In genomic region chr9:98302938-98303337, GRCh38 we compare ENCODE assay signal across 1 cellular context.
TF ChIP-seq lines count a peak whose summit lies in the region.

No MANE protein-coding gene starts in this region.

TF ChIP-seq in K562, 482 proteins besides CTCF, POLR2A, EP300 and RAD21 (continued from another document):
- TF ChIP-seq ZFP91 (CRISPR knock-in tag; IDR thresholded peaks at IDR 0.05) (no peak), MECOM (CRISPR knock-in tag; IDR thresholded peaks at IDR 0.05) (no peak), ZNF740 (CRISPR knock-in tag; IDR thresholded peaks at IDR 0.05) (no peak), ZNF740 (tag; IDR thresholded peaks at IDR 0.05) (no peak), ZBTB43 (CRISPR knock-in tag; IDR thresholded peaks at IDR 0.05) (no peak), HEY1 (CRISPR knock-in tag; IDR thresholded peaks at IDR 0.05; ENCODE audit: borderline replicate concordance) (no peak), SMARCB1 (IDR thresholded peaks at IDR 0.05; ENCODE audit: insufficient read length, low read depth) (no peak), PHTF2 (CRISPR knock-in tag; IDR thresholded peaks at IDR 0.05) (no peak), IRF1 (CRISPR knock-in tag; IDR thresholded peaks at IDR 0.05; ENCODE audit: borderline replicate concordance) (no peak), ZNF277 (CRISPR knock-in tag; IDR thresholded peaks at IDR 0.05; ENCODE audit: borderline replicate concordance) (no peak), NR4A1 (CRISPR knock-in tag; IDR thresholded peaks at IDR 0.05) (no peak), NR4A1 (tag; IDR thresholded peaks at IDR 0.05) (no peak)
